Comparison of ENCODE assay signal across 8 cellular contexts in genomic region chr19:18191640-18192062, GRCh38. TPM values are rescaled to one million over a fixed set of nuclear protein-coding genes. Genes with fewer than 3 reads are reported as not detected.
DNase-seq lines count a peak whose midpoint lies in the region; ATAC-seq and TF ChIP-seq lines count a peak whose summit lies in the region.

No MANE protein-coding gene starts in this region.

- peaks cover 9 to 26% of the 10 kb centered on the region in 2 experiments; a peak in 2 of 4 replicates for H3K4me1 ChIP-seq in SK-N-SH (ENCODE audit: control insufficient read depth in 1 of 2, insufficient read depth in 2 of 2, low read depth in 1 of 2, low read length in 1 of 2)
- H3K4me1 ChIP-seq in stomach smooth muscle (ENCODE audit: control insufficient read depth, insufficient read depth, low read length) = peaks cover 27% of the 10 kb centered on the region

- POLR2A ChIA-PET in SK-N-SH (lab: Yijun Ruan, JAX) = interaction anchor here (0.8 to 1.0 kb wide), 3 partner anchors 9 to 131 kb away, joined by 3 read pairs; partner anchors contain the start of gene LSM4

- H3K9me3 Mint-ChIP-seq in activated T-helper 17 cell treated with anti-CD3 and anti-CD28 coated beads, Interleukin-2, amount 50 U/mL, for 72 hours = no peaks in the 10 kb centered on the region
- no peaks in the 10 kb centered on the region for H3K9me3 Mint-ChIP-seq in immature natural killer cell

- H3F3A ChIP-seq in SK-N-SH (replicated peaks; ENCODE audit: insufficient read depth) = peaks cover 15% of the 10 kb centered on the region

- DNase-seq in SK-N-SH = no peak
- no peak for DNase-seq in immature natural killer cell
- no peak for DNase-seq in NCI-H526 treated with DMSO at 0.1 percent for 48 hours (lab: John Stamatoyannopoulos, UW)
- no peak for DNase-seq in SHP77 treated with DMSO at 0.1 percent for 48 hours (lab: John Stamatoyannopoulos, UW)

- peaks cover 8% of the 10 kb centered on the region for H3K4me1 Mint-ChIP-seq in activated T-helper 17 cell treated with anti-CD3 and anti-CD28 coated beads, Interleukin-2, amount 50 U/mL, for 72 hours
- H3K4me1 Mint-ChIP-seq in immature natural killer cell = peaks cover 22 to 27% of the 10 kb centered on the region in 2 donors

- peak overlapping the region; percentile 89 for H3K4me2 ChIP-seq in SK-N-SH

- H3K27me3 Mint-ChIP-seq in activated T-helper 17 cell treated with anti-CD3 and anti-CD28 coated beads, Interleukin-2, amount 50 U/mL, for 72 hours = no peaks in the 10 kb centered on the region
- peaks cover 5 to 9% (median 8%) of the 10 kb centered on the region in 3 donors for H3K27me3 Mint-ChIP-seq in immature natural killer cell (ENCODE audit: low read depth in 3 of 3)

- H4K20me1 ChIP-seq in SK-N-SH (ENCODE audit: insufficient read depth) = peaks cover 8% of the 10 kb centered on the region; the same call in 1 of the 2 replicates

- peak overlapping the region; percentile 82 to 84 for H3K27ac ChIP-seq in SK-N-SH (ENCODE audit: low read depth in 2 of 2, low read length in 1 of 2)
- H3K27ac ChIP-seq in stomach smooth muscle (ENCODE audit: low read length) = peak overlapping the region; percentile 97

- H3K79me2 ChIP-seq in SK-N-SH (ENCODE audit: insufficient read depth) = peaks cover 9% of the 10 kb centered on the region; the same call in 1 of the 2 replicates

- no peak for TF ChIP-seq RAD21 in SK-N-SH (IDR thresholded peaks at IDR 0.05; ENCODE audit: low read length)

- H3K4me3 Mint-ChIP-seq in activated T-helper 17 cell treated with anti-CD3 and anti-CD28 coated beads, Interleukin-2, amount 50 U/mL, for 72 hours = peak overlapping the region; percentile 86
- H3K4me3 Mint-ChIP-seq in immature natural killer cell = peak overlapping the region; percentile 88 to 99 (median 93)

- TF ChIP-seq CTCF in SK-N-SH (IDR thresholded peaks at IDR 0.05) = no peak

- H2AFZ ChIP-seq in SK-N-SH (ENCODE audit: low read depth) = peak overlapping the region; percentile 83

- ATAC-seq in SK-N-SH treated with all-trans-retinoic acid at 6 μM for 48 hours = no peak
- ATAC-seq in activated T-helper 17 cell treated with anti-CD3 and anti-CD28 coated beads, Interleukin-2, amount 50 U/mL, for 72 hours (replicated peaks) = no peak
- no peak for ATAC-seq in HG03175 (IDR thresholded peaks at IDR 0.05; ENCODE audit: unreplicated experiment)

- H3K27ac Mint-ChIP-seq in activated T-helper 17 cell treated with anti-CD3 and anti-CD28 coated beads, Interleukin-2, amount 50 U/mL, for 72 hours = peak overlapping the region; percentile 80
- H3K27ac Mint-ChIP-seq in immature natural killer cell = peak overlapping the region; percentile 87 to 99 (median 96)

- peak overlapping the region; percentile 48 to 69 for H3K4me3 ChIP-seq in SK-N-SH (ENCODE audit: low read depth in 2 of 2, low read length in 1 of 2)
- peak overlapping the region; percentile 56 to 82 for H3K4me3 ChIP-seq in stomach smooth muscle (ENCODE audit: low read length in 2 of 2)

- H3K27me3 ChIP-seq in SK-N-SH (ENCODE audit: insufficient read depth) = no peaks in the 10 kb centered on the region
- H3K27me3 ChIP-seq in stomach smooth muscle (ENCODE audit: control insufficient read depth in 1 of 2, insufficient read depth in 2 of 2, low read length in 2 of 2) = no peaks in the 10 kb centered on the region

- H3K36me3 ChIP-seq in SK-N-SH (replicated peaks in 1 of 2; ENCODE audit: control insufficient read depth in 1 of 2, insufficient read depth in 2 of 2, low read length in 1 of 2) (peaks cover 0 to 3% of the 10 kb centered on the region in 2 experiments), stomach smooth muscle (ENCODE audit: control insufficient read depth in 2 of 2, insufficient read depth in 2 of 2, low read length in 2 of 2) (peaks cover 3 to 8% of the 10 kb centered on the region in 2 donors)

- no peak for TF ChIP-seq EP300 in SK-N-SH (IDR thresholded peaks at IDR 0.05; ENCODE audit: borderline replicate concordance in 1 of 2, low read depth in 1 of 2, low read length in 1 of 2)

- CTCF ChIA-PET in SK-N-SH (lab: Yijun Ruan, JAX) = interaction anchor here (0.7 to 20.7 kb wide), 16 partner anchors 10 to 196 kb away, joined by 3 to 505 read pairs (median 6); partner anchors contain the start of genes IFI30 and RAB3A

- no peaks in the 10 kb centered on the region for H3K9me2 ChIP-seq in SK-N-SH

- 84% methylated on average over 5 of the region's 5 CpGs for WGBS in SK-N-SH (ENCODE audit: low lambda C conversion rate)

- H3K9ac ChIP-seq in SK-N-SH = peak overlapping the region; percentile 74; the same call in 1 of the 2 replicates
- H3K9ac ChIP-seq in stomach smooth muscle (ENCODE audit: low read length in 2 of 2) = peak overlapping the region; percentile 87 to 90

- H3K9me3 ChIP-seq in SK-N-SH (no peaks in the 10 kb centered on the region), stomach smooth muscle (ENCODE audit: control insufficient read depth in 2 of 2, low read length in 2 of 2) (no peaks in the 10 kb centered on the region)

- H3K36me3 Mint-ChIP-seq in activated T-helper 17 cell treated with anti-CD3 and anti-CD28 coated beads, Interleukin-2, amount 50 U/mL, for 72 hours (ENCODE audit: low read depth) = peaks cover 11% of the 10 kb centered on the region
- H3K36me3 Mint-ChIP-seq in immature natural killer cell = no peaks in the 10 kb centered on the region

TF ChIP-seq in SK-N-SH, 30 proteins besides CTCF, POLR2A, EP300 and RAD21 (continues in another document):
- TF ChIP-seq, protein P1, sequence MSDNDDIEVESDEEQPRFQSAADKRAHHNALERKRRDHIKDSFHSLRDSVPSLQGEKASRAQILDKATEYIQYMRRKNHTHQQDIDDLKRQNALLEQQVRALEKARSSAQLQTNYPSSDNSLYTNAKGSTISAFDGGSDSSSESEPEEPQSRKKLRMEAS (IDR thresholded peaks at IDR 0.05; ENCODE audit: low read depth) = no peak
- TF ChIP-seq CHD2 (IDR thresholded peaks at IDR 0.05; ENCODE audit: low read length, partially characterized antibody) (no peak), RXRA (IDR thresholded peaks at IDR 0.05; ENCODE audit: borderline replicate concordance, low read depth) (no peak), GABPA (IDR thresholded peaks at IDR 0.05; ENCODE audit: low read depth) (no peak)

TF ChIP-seq in SK-N-SH treated with all-trans-retinoic acid at 6 μM for 48 hours, 23 proteins besides CTCF, POLR2A, EP300 and RAD21 (continues in another document):
- TF ChIP-seq ZNF565 (CRISPR knock-in tag; conservative IDR thresholded peaks at IDR 0.05; ENCODE audit: low read depth) (no peak), PPARA (CRISPR knock-in tag; IDR thresholded peaks at IDR 0.05; ENCODE audit: borderline replicate concordance) (no peak)
- TF ChIP-seq, protein P2, sequence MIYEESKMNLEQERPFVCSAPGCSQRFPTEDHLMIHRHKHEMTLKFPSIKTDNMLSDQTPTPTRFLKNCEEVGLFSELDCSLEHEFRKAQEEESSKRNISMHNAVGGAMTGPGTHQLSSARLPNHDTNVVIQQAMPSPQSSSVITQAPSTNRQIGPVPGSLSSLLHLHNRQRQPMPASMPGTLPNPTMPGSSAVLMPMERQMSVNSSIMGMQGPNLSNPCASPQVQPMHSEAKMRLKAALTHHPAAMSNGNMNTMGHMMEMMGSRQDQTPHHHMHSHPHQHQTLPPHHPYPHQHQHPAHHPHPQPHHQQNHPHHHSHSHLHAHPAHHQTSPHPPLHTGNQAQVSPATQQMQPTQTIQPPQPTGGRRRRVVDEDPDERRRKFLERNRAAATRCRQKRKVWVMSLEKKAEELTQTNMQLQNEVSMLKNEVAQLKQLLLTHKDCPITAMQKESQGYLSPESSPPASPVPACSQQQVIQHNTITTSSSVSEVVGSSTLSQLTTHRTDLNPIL (CRISPR knock-in tag; IDR thresholded peaks at IDR 0.05; ENCODE audit: low read depth) = no peak

RNA-seq across cellular contexts. Expression of gene MPV17L2, which starts 1.4 kb away (rescaled TPM):
- 17.5 and 20.6 TPM in 2 replicates for polyA plus RNA-seq in SK-N-SH (2012; rRNA removed)
- polyA plus RNA-seq in SK-N-SH (2012; cell fraction: cytosol; rRNA removed) = 9.7 and 13.5 TPM in 2 replicates
- polyA plus RNA-seq in SK-N-SH (2012; cell fraction: nucleus; rRNA removed) = 8.2 and 8.6 TPM in 2 replicates
- total RNA-seq in activated T-helper 17 cell treated with anti-CD3 and anti-CD28 coated beads, Interleukin-2, amount 50 U/mL, for 72 hours = 10 to 100 TPM in 1 of 2 donors, 1 to 10 TPM in 1; 4.2 to 12.0 TPM
- polyA plus RNA-seq in immature natural killer cell = 10 to 100 TPM; 12.2 to 17.7 (median 15.4) TPM

RNA-seq across cellular contexts. Expression of gene RAB3A, which starts 12.2 kb away (rescaled TPM):
- 9.1 and 9.7 TPM in 2 replicates for polyA plus RNA-seq in SK-N-SH (2012; rRNA removed)
- 7.7 and 10.0 TPM in 2 replicates for polyA plus RNA-seq in SK-N-SH (2012; cell fraction: cytosol; rRNA removed)
- 13.1 and 19.6 TPM in 2 replicates for polyA plus RNA-seq in SK-N-SH (2012; cell fraction: nucleus; rRNA removed)
- total RNA-seq in activated T-helper 17 cell treated with anti-CD3 and anti-CD28 coated beads, Interleukin-2, amount 50 U/mL, for 72 hours = 1 to 10 TPM; 7.2 to 9.5 TPM
- 1 to 10 TPM in 2 of 3 donors, under 1 TPM in 1; 0.77 to 1.1 (median 1.1) TPM for polyA plus RNA-seq in immature natural killer cell

RNA-seq across cellular contexts. Expression of gene IFI30, which starts 18.0 kb away (rescaled TPM):
- polyA plus RNA-seq in SK-N-SH (2012; rRNA removed) = 10.7 and 11.6 TPM in 2 replicates
- polyA plus RNA-seq in SK-N-SH (2012; cell fraction: cytosol; rRNA removed) = 4.4 and 6.7 TPM in 2 replicates
- polyA plus RNA-seq in SK-N-SH (2012; cell fraction: nucleus; rRNA removed) = 4.5 and 5.5 TPM in 2 replicates
- total RNA-seq in activated T-helper 17 cell treated with anti-CD3 and anti-CD28 coated beads, Interleukin-2, amount 50 U/mL, for 72 hours = 10 to 100 TPM; 51.7 to 81.1 TPM
- polyA plus RNA-seq in immature natural killer cell = 100 to 1,000 TPM in 1 of 3 donors, 10 to 100 TPM in 2; 49.0 to 184 (median 83.1) TPM

RNA-seq across cellular contexts. Expression of gene PDE4C, which starts 34.6 kb away (rescaled TPM):
- 0.36 and 1.0 TPM in 2 replicates for polyA plus RNA-seq in SK-N-SH (2012; rRNA removed)
- polyA plus RNA-seq in SK-N-SH (2012; cell fraction: cytosol; rRNA removed) = 0.05 and 0.26 TPM in 2 replicates
- 4.1 and 8.2 TPM in 2 replicates for polyA plus RNA-seq in SK-N-SH (2012; cell fraction: nucleus; rRNA removed)
- 1 to 10 TPM in 1 of 2 donors, under 1 TPM in 1; 0.95 to 1.4 TPM for total RNA-seq in activated T-helper 17 cell treated with anti-CD3 and anti-CD28 coated beads, Interleukin-2, amount 50 U/mL, for 72 hours
- not detected for polyA plus RNA-seq in immature natural killer cell

RNA-seq across cellular contexts. Expression of gene PIK3R2, which starts 38.7 kb away (rescaled TPM):
- polyA plus RNA-seq in SK-N-SH (2012; rRNA removed) (27.5 and 36.6 TPM in 2 replicates), immature natural killer cell (1 to 10 TPM; 1.7 to 4.7 (median 3.5) TPM)
- polyA plus RNA-seq in SK-N-SH (2012; cell fraction: cytosol; rRNA removed) = 17.4 and 30.3 TPM in 2 replicates
- polyA plus RNA-seq in SK-N-SH (2012; cell fraction: nucleus; rRNA removed) = 52.1 and 53.0 TPM in 2 replicates
- total RNA-seq in activated T-helper 17 cell treated with anti-CD3 and anti-CD28 coated beads, Interleukin-2, amount 50 U/mL, for 72 hours = 10 to 100 TPM; 13.0 to 21.8 TPM
